Comparison of ENCODE assay signal across 8 cellular contexts in genomic region chr19:4077800-4078683, GRCh38. TPM values are rescaled to one million over a fixed set of nuclear protein-coding genes. Genes with fewer than 3 reads are reported as not detected.
DNase-seq lines count a peak whose midpoint lies in the region; ATAC-seq and TF ChIP-seq lines count a peak whose summit lies in the region.

No MANE protein-coding gene starts in this region.

- H3F3A ChIP-seq in PC-9 (ENCODE audit: insufficient read depth, low read depth), result peaks cover 7% of the 10 kb centered on the region; the same call in 1 of the 2 replicates

- no peak overlapping the region for H3K4me2 ChIP-seq in PC-9

- H3K4me3 Mint-ChIP-seq in natural killer cell treated with Interleukin-12 subunit alpha and Interleukin-12 subunit beta and Interleukin-15 and Interleukin-18, amount 100 ng/mL, for 72 hours, result peak overlapping the region; percentile 87

- H3K36me3 ChIP-seq in effector memory CD4-positive, alpha-beta T cell (ENCODE audit: control insufficient read depth, insufficient read depth, low read length), result no peaks in the 10 kb centered on the region
- no peaks in the 10 kb centered on the region for H3K36me3 ChIP-seq in PC-9 (ENCODE audit: low read depth)

- peak overlapping the region; percentile 81 to 95 for H3K27ac Mint-ChIP-seq in natural killer cell treated with Interleukin-12 subunit alpha and Interleukin-12 subunit beta and Interleukin-15 and Interleukin-18, amount 100 ng/mL, for 72 hours

- H3K4me1 Mint-ChIP-seq in natural killer cell treated with Interleukin-12 subunit alpha and Interleukin-12 subunit beta and Interleukin-15 and Interleukin-18, amount 100 ng/mL, for 72 hours (ENCODE audit: low read depth in 2 of 2), result peaks cover 32 to 38% of the 10 kb centered on the region in 2 donors

- CTCF ChIA-PET in PC-9 (lab: Charles Lee), result interaction anchor here (0.6 kb wide), 1 partner anchor 51 kb away, joined by 7 read pairs; no protein-coding TSS in a partner anchor

- no peak overlapping the region for H2AFZ ChIP-seq in PC-9

- no peaks in the 10 kb centered on the region for H3K9me2 ChIP-seq in PC-9 (ENCODE audit: insufficient read depth)

- H3K4me1 ChIP-seq in effector memory CD4-positive, alpha-beta T cell (ENCODE audit: control insufficient read depth, insufficient read depth, low read length, poor library complexity, severe bottlenecking), result peaks cover 22% of the 10 kb centered on the region
- H3K4me1 ChIP-seq in PC-9 (replicated peaks; ENCODE audit: insufficient read depth), result peaks cover 2% of the 10 kb centered on the region; the same call in 1 of the 2 replicates

- peak; percentile 34 for DNase-seq in NCI-H2029 (lab: John Stamatoyannopoulos, UW)
- no peak for DNase-seq in NCI-H2029 treated with DMSO at 0.1 percent for 48 hours (lab: John Stamatoyannopoulos, UW)
- DNase-seq in UCSD-AML1 (lab: John Stamatoyannopoulos, UW; ENCODE audit: unreplicated experiment), result peak; percentile 57
- no peak for DNase-seq in effector memory CD4-positive, alpha-beta T cell
- DNase-seq in natural killer cell treated with Interleukin-12 subunit alpha and Interleukin-12 subunit beta and Interleukin-15 and Interleukin-18, amount 100 ng/mL, for 72 hours (ENCODE audit: low spot score), result no peak
- DNase-seq in NCI-H2107 (lab: John Stamatoyannopoulos, UW), result no peak
- DNase-seq in middle frontal gyrus (ENCODE audit: extremely low spot score, low spot score), result no peak
- DNase-seq in PC-9, result no peak

- TF ChIP-seq CTCF in PC-9 (conservative IDR thresholded peaks at IDR 0.05), result no peak

- H3K27me3 Mint-ChIP-seq in natural killer cell treated with Interleukin-12 subunit alpha and Interleukin-12 subunit beta and Interleukin-15 and Interleukin-18, amount 100 ng/mL, for 72 hours, result no peaks in the 10 kb centered on the region

- peak overlapping the region; percentile 66 for H3K27ac ChIP-seq in effector memory CD4-positive, alpha-beta T cell (ENCODE audit: insufficient read depth, low read length, poor library complexity, severe bottlenecking)
- H3K27ac ChIP-seq in PC-9, result no peak overlapping the region

- H3K9me3 ChIP-seq in effector memory CD4-positive, alpha-beta T cell (ENCODE audit: control insufficient read depth, low read length), result no peaks in the 10 kb centered on the region
- H3K9me3 ChIP-seq in PC-9 (ENCODE audit: insufficient read depth, low read depth), result no peaks in the 10 kb centered on the region

- H4K20me1 ChIP-seq in PC-9 (ENCODE audit: insufficient read depth), result no peaks in the 10 kb centered on the region

- no peaks in the 10 kb centered on the region for H3K27me3 ChIP-seq in effector memory CD4-positive, alpha-beta T cell (replicated peaks; ENCODE audit: control insufficient read depth, insufficient read depth, low read length, poor library complexity, severe bottlenecking)
- no peaks in the 10 kb centered on the region for H3K27me3 ChIP-seq in PC-9 (ENCODE audit: insufficient read depth, low read depth)

- POLR2A ChIA-PET in PC-9 (lab: Charles Lee; ENCODE audit: unreplicated experiment), result interaction anchor here (0.6 kb wide), 1 partner anchor 62 kb away, joined by 3 read pairs; no protein-coding TSS in a partner anchor

- H3K79me2 ChIP-seq in PC-9 (ENCODE audit: low read depth), result no peaks in the 10 kb centered on the region

- intact Hi-C loops in PC-9 (cut with micrococcal nuclease; ENCODE audit: unreplicated experiment), result no loop called here

- peak overlapping the region; percentile 77 for H3K4me3 ChIP-seq in effector memory CD4-positive, alpha-beta T cell (ENCODE audit: insufficient read depth, low read depth, low read length, poor library complexity, severe bottlenecking)
- no peak overlapping the region for H3K4me3 ChIP-seq in PC-9

- ATAC-seq in natural killer cell treated with Interleukin-12 subunit alpha and Interleukin-12 subunit beta and Interleukin-15 and Interleukin-18, amount 100 ng/mL, for 72 hours, result peak; percentile 71 to 81

- no TSS peak for BruUV-seq in PC-9 (replicated peaks; lab: Mats Ljungman, UMichigan)

- H3K36me3 Mint-ChIP-seq in natural killer cell treated with Interleukin-12 subunit alpha and Interleukin-12 subunit beta and Interleukin-15 and Interleukin-18, amount 100 ng/mL, for 72 hours, result no peaks in the 10 kb centered on the region

- H3K9me3 Mint-ChIP-seq in natural killer cell treated with Interleukin-12 subunit alpha and Interleukin-12 subunit beta and Interleukin-15 and Interleukin-18, amount 100 ng/mL, for 72 hours, result no peaks in the 10 kb centered on the region

RNA-seq across cellular contexts. Expression of gene ZBTB7A, which starts 11.3 kb away (rescaled TPM):
- total RNA-seq in natural killer cell treated with Interleukin-12 subunit alpha and Interleukin-12 subunit beta and Interleukin-15 and Interleukin-18, amount 100 ng/mL, for 72 hours, result 10 to 100 TPM; 63.4 to 70.5 TPM
- 41.2 and 48.2 TPM in 2 replicates for total RNA-seq in PC-9 (2021)

RNA-seq across cellular contexts. Expression of gene MAP2K2, which starts 45.9 kb away (rescaled TPM):
- total RNA-seq in natural killer cell treated with Interleukin-12 subunit alpha and Interleukin-12 subunit beta and Interleukin-15 and Interleukin-18, amount 100 ng/mL, for 72 hours, result 100 to 1,000 TPM; 170 to 206 TPM
- 160 and 211 TPM in 2 replicates for total RNA-seq in PC-9 (2021)

Comparison
In these comparisons a context has a peak if more than half of its experiments do, and no peak if none do; other contexts are left out.
1. DNase-seq: peak in NCI-H2029 (single experiment) and UCSD-AML1 (single experiment); none in NCI-H2029 treated with DMSO at 0.1 percent for 48 hours (single experiment), effector memory CD4-positive, alpha-beta T cell (0 of 3), natural killer cell treated with Interleukin-12 subunit alpha and Interleukin-12 subunit beta and Interleukin-15 and Interleukin-18, amount 100 ng/mL, for 72 hours (single experiment), NCI-H2107 (single experiment), middle frontal gyrus (single experiment) and PC-9 (0 of 2).